ENCODE assay signal across 1 cellular context in the genomic region with DNA sequence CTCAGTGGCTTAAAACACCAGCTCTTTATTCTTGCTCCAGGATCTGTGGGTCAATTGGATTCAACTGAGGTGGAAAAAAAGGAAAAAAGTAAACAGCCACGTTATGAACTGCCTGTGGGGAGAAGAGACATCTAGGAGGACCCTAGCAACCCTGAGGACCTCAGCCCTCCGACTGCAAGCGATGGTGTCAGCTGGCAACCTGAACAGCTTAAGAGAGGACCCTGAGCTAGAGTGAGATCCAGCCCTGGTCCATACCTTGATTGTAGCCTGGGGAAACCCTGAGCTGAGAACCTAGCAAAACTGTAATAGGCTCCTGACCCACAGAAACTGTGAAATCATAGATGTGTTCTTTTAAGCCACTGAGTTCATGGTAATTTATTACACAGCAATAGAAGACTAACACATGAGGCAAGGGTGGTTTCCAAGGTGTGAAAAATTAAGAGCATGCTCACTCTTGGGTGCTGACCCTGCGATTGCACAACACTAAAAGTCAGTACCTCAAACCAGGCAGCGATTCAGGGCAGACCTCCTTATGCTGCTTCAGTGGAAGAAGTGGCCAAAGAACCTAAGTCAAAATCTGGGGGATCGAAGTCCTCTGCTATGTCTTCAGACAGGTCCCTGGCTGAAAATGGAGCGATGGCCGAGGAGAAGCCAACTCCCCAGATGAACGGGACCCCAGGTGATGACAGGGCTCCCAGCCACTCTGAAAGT.
TF ChIP-seq lines count a peak whose summit lies in the region.

No MANE protein-coding gene starts in this region.

TF ChIP-seq in K562, 482 proteins besides CTCF, POLR2A, EP300 and RAD21:
- TF ChIP-seq SREBF1 (IDR thresholded peaks at IDR 0.05; ENCODE audit: borderline replicate concordance, low read depth, low read length): no peak
- TF ChIP-seq SMARCE1 (IDR thresholded peaks at IDR 0.05): no peak
- TF ChIP-seq RBM15 (IDR thresholded peaks at IDR 0.05; ENCODE audit: insufficient read depth, low read length): no peak
- TF ChIP-seq NR4A1 (CRISPR knock-in tag; IDR thresholded peaks at IDR 0.05): no peak
- no peak for TF ChIP-seq NR4A1 (tag; IDR thresholded peaks at IDR 0.05)
- TF ChIP-seq ZNF764 (CRISPR knock-in tag; IDR thresholded peaks at IDR 0.05; ENCODE audit: low read depth): no peak
- TF ChIP-seq CEBPB (tag; IDR thresholded peaks at IDR 0.05): peak; percentile 83
- TF ChIP-seq SOX6 (IDR thresholded peaks at IDR 0.05): no peak
- TF ChIP-seq CEBPG (CRISPR knock-in tag; IDR thresholded peaks at IDR 0.05): 0 out of 2 replicates have a peak, but pooled peaks have one; percentile 35
- peak; percentile 40 to 73; a peak in 3 of 4 replicates for TF ChIP-seq CEBPG (tag; conservative IDR thresholded peaks at IDR 0.05 in 1 of 2, IDR thresholded peaks at IDR 0.05 in 1 of 2)
- TF ChIP-seq ZNF143 (CRISPR knock-in tag; IDR thresholded peaks at IDR 0.05): no peak
- TF ChIP-seq SNRNP70 (optimal IDR thresholded peaks at IDR 0.05; ENCODE audit: low read depth, low read length): no peak
- TF ChIP-seq, protein P1, sequence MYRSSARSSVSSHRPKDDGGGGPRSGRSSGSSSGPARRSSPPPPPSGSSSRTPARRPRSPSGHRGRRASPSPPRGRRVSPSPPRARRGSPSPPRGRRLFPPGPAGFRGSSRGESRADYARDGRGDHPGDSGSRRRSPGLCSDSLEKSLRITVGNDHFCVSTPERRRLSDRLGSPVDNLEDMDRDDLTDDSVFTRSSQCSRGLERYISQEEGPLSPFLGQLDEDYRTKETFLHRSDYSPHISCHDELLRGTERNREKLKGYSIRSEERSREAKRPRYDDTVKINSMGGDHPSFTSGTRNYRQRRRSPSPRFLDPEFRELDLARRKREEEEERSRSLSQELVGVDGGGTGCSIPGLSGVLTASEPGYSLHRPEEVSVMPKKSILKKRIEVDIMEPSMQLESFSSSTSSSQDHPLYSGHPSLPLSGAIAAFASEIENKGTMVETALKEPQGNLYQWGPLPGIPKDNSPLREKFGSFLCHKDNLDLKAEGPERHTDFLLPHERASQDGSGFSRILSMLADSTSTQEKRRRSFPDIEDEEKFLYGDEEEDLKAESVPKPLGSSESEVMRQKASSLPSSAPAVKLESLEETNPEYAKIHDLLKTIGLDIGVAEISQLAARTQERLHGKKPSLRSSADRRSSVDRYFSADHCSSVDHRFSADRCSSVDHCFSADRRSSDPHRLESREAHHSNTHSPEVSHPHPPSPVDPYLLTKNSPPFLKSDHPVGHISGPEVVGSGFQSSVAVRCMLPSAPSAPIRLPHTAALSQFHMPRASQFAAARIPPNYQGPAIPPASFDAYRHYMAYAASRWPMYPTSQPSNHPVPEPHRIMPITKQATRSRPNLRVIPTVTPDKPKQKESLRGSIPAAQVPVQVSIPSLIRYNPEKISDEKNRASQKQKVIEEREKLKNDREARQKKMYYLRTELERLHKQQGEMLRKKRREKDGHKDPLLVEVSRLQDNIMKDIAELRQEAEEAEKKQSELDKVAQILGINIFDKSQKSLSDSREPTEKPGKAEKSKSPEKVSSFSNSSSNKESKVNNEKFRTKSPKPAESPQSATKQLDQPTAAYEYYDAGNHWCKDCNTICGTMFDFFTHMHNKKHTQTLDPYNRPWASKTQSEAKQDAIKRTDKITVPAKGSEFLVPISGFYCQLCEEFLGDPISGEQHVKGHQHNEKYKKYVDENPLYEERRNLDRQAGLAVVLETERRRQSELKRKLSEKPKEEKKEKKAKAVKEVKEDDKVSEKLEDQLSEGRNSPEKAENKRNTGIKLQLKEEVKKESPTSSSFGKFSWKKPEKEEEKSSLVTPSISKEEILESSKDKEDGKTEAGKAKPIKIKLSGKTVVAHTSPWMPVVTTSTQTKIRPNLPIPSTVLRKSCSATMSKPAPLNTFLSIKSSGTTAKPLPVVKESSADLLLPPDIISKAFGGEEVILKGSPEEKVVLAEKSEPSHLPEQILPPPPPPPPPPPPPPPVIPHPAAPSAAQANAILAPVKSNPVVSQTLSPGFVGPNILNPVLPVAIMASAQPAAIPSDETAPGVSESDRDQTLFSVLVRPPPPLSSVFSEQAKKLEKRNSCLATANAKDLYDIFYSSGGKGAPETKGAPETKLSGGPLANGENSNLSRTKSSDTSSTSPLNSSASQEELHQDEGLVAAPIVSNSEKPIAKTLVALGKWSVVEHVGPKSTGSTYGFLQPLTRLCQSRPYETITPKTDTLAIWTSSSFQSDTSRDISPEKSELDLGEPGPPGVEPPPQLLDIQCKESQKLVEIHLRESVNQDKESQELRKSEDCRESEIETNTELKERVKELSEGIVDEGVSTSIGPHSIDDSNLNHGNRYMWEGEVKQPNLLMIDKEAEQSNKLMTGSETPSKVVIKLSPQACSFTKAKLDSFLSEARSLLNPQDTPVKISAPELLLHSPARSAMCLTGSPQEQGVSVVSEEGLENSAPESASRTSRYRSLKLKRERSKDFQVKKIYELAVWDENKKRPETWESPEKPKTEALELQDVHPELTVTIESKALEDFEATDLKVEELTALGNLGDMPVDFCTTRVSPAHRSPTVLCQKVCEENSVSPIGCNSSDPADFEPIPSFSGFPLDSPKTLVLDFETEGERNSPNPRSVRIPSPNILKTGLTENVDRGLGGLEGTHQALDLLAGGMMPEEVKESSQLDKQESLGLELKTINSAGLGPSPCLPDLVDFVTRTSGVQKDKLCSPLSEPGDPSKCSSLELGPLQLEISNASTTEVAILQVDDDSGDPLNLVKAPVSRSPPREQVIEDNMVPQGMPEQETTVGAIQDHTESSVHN (IDR thresholded peaks at IDR 0.05; ENCODE audit: borderline replicate concordance in 1 of 2, low read depth in 1 of 2): no peak
- no peak for TF ChIP-seq BCOR (IDR thresholded peaks at IDR 0.05)
- no peak for TF ChIP-seq CCNT2 (IDR thresholded peaks at IDR 0.05; ENCODE audit: borderline replicate concordance, extremely low read depth, insufficient read length, low read depth, low read length)
- TF ChIP-seq KDM1A (IDR thresholded peaks at IDR 0.05): no peak
